In genomic region chr1:58922302-58923089, GRCh38 we compare ENCODE assay signal across 8 cellular contexts.
DNase-seq lines count a peak whose midpoint lies in the region; ATAC-seq lines count a peak whose summit lies in the region.

No MANE protein-coding gene starts in this region.

- CTCF ChIA-PET in activated CD4-positive, alpha-beta T cell treated with anti-CD3 and anti-CD28 coated beads for 36 hours (lab: Charles Lee) = interaction anchor here (0.7 kb wide), 1 partner anchor 19 kb away, joined by 3 read pairs; no protein-coding TSS in a partner anchor

- H3K36me3 Mint-ChIP-seq in activated CD4-positive, alpha-beta T cell treated with anti-CD3 and anti-CD28 coated beads for 36 hours (ENCODE audit: low read depth) = no peaks in the 10 kb centered on the region

- H3K27me3 Mint-ChIP-seq in activated CD4-positive, alpha-beta T cell treated with anti-CD3 and anti-CD28 coated beads for 36 hours = no peaks in the 10 kb centered on the region

- ATAC-seq in activated CD4-positive, alpha-beta T cell treated with anti-CD3 and anti-CD28 coated beads for 36 hours = peak; percentile 99
- ATAC-seq in HG03097 (IDR thresholded peaks at IDR 0.05; ENCODE audit: low FRiP score, unreplicated experiment) (peak; percentile 95), left ventricle myocardium superior (peak; percentile 94)

- intact Hi-C loops in activated CD4-positive, alpha-beta T cell treated with anti-CD3 and anti-CD28 coated beads for 36 hours (cut with DNase I, micrococcal nuclease) = no loop called here
- intact Hi-C loops in left ventricle myocardium superior (cut with micrococcal nuclease) = no loop called here

- POLR2A ChIA-PET in activated CD4-positive, alpha-beta T cell treated with anti-CD3 and anti-CD28 coated beads for 36 hours (lab: Charles Lee) = no interaction called here

- H3K27ac Mint-ChIP-seq in activated CD4-positive, alpha-beta T cell treated with anti-CD3 and anti-CD28 coated beads for 36 hours = peak overlapping the region; percentile 8

- no peak overlapping the region for H3K4me3 Mint-ChIP-seq in activated CD4-positive, alpha-beta T cell treated with anti-CD3 and anti-CD28 coated beads for 36 hours

- DNase-seq in activated CD4-positive, alpha-beta T cell treated with anti-CD3 and anti-CD28 coated beads for 36 hours = peak; percentile 77
- DNase-seq in activated CD4-positive, alpha-beta T cell treated with anti-CD3 and anti-CD28 coated beads for 4 hours = no peak
- peak; percentile 23 for DNase-seq in activated CD8-positive, alpha-beta memory T cell treated with anti-CD3 and anti-CD28 coated beads, Interleukin-2, amount 50 U/mL, for 1 hour (ENCODE audit: extremely low read depth)
- DNase-seq in left ventricle myocardium superior = peak; percentile 79
- peak; percentile 44 to 60 for DNase-seq in stimulated activated CD8-positive, alpha-beta memory T cell treated with anti-CD3 and anti-CD28 coated beads, Interleukin-15, amount 100 ng/mL, for 48 hours (ENCODE audit: low read depth in 2 of 2)
- DNase-seq in NCI-H1105 treated with DMSO at 0.1 percent for 48 hours (lab: John Stamatoyannopoulos, UW) = no peak
- no peak for DNase-seq in iPS-NIHi7 (ENCODE audit: extremely low spot score)

- H3K4me1 Mint-ChIP-seq in activated CD4-positive, alpha-beta T cell treated with anti-CD3 and anti-CD28 coated beads for 36 hours = peaks cover 17% of the 10 kb centered on the region

- no peaks in the 10 kb centered on the region for H3K9me3 Mint-ChIP-seq in activated CD4-positive, alpha-beta T cell treated with anti-CD3 and anti-CD28 coated beads for 36 hours (ENCODE audit: low read depth)

Comparison
In these comparisons a context has a peak if more than half of its experiments do, and no peak if none do; other contexts are left out.
1. DNase-seq: peak in activated CD4-positive, alpha-beta T cell treated with anti-CD3 and anti-CD28 coated beads for 36 hours (single experiment), activated CD8-positive, alpha-beta memory T cell treated with anti-CD3 and anti-CD28 coated beads, Interleukin-2, amount 50 U/mL, for 1 hour (single experiment), left ventricle myocardium superior (single experiment) and stimulated activated CD8-positive, alpha-beta memory T cell treated with anti-CD3 and anti-CD28 coated beads, Interleukin-15, amount 100 ng/mL, for 48 hours (2 of 2); none in activated CD4-positive, alpha-beta T cell treated with anti-CD3 and anti-CD28 coated beads for 4 hours (0 of 2), NCI-H1105 treated with DMSO at 0.1 percent for 48 hours (single experiment) and iPS-NIHi7 (single experiment).
2. Peak in every context shown above with its lines, with median percentiles within 50 percentile points of each other: ATAC-seq.